8 cellular contexts compared by ENCODE assay signal in genomic region chr2:134466141-134466540, GRCh38.
DNase-seq lines count a peak whose midpoint lies in the region; ATAC-seq lines count a peak whose summit lies in the region.

No MANE protein-coding gene starts in this region.

- ATAC-seq in HG03045 (IDR thresholded peaks at IDR 0.05; ENCODE audit: unreplicated experiment): no peak

- DNase-seq in NCI-H1436 (lab: John Stamatoyannopoulos, UW): peak; percentile 34
- no peak for DNase-seq in NCI-H1436 treated with DMSO at 0.1 percent for 48 hours (lab: John Stamatoyannopoulos, UW)
- peak; percentile 47 for DNase-seq in NAMALWA (ENCODE audit: low spot score)
- peak; percentile 18 for DNase-seq in T-helper 9 cell
- peak in 28 of 42 donors; percentile 14 to 72 (median 52) for DNase-seq in head of caudate nucleus
- no peak for DNase-seq in GM03348 (ENCODE audit: low spot score)
- DNase-seq in Ammon's horn (ENCODE audit: low spot score): no peak

- intact Hi-C loops in head of caudate nucleus (cut with DNase I): no loop called here

Comparison
In these comparisons a context has a peak if more than half of its experiments do, and no peak if none do; other contexts are left out.
1. DNase-seq: peak in NCI-H1436 (single experiment), NAMALWA (single experiment), T-helper 9 cell (single experiment) and head of caudate nucleus (28 of 42); none in NCI-H1436 treated with DMSO at 0.1 percent for 48 hours (single experiment), GM03348 (single experiment) and Ammon's horn (single experiment).